ENCODE assay signal across 8 cellular contexts in the genomic region with DNA sequence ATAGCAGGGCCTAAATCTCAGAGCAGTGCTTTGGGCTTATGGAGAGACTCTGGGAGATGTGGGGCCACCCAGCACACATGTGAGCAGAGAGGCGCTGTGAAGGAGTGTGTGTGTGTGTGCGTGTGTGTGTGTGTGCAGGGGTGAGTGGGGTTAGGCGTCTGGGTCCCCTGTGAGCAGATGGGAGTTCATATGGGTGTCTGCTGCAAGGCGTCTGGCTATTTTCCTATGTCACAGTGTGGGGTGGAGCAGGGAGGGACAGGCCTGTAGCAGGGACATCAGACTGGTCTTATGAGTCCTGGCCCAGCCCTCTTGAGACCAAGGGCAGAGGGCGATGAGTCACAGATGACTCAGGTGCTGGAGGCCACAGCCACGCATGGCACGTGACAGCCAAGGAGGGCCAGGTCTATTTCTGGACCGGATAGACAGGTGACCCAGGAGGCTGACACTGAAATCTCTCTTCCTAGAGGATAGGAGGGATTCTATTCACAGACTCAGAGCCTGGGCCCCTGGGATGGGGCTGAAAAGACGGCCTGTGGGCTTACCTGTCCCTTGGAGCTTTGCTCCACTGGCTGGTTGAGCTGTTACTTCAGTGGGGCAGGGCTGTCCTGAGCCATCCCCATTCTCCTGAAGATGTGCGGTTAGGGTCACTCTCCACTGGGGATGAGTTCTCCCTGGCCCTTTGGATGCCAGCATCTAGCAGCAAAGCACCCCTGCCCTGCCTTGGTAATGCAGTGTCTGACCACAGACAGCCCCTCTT. TPM values are rescaled to one million over a fixed set of nuclear protein-coding genes. Genes with fewer than 3 reads are reported as not detected.
DNase-seq lines count a peak whose midpoint lies in the region; ATAC-seq and TF ChIP-seq lines count a peak whose summit lies in the region.

No MANE protein-coding gene starts in this region.

- H2AFZ ChIP-seq in GM23338 = no peak overlapping the region; the same call in 1 of the 2 replicates

- peaks cover 16% of the 10 kb centered on the region for H3K4me1 Mint-ChIP-seq in T-helper 2 cell treated with Interferon-gamma antibody and Interleukin-4, amounts not matched to agents 5 μg/mL and 100 μg/mL, for 36 hours (ENCODE audit: low read depth)
- H3K4me1 Mint-ChIP-seq in GM23338 = peaks cover 2% of the 10 kb centered on the region; the same call in 1 of the 3 replicates

- H3K9me3 ChIP-seq in KOPT-K1 (ENCODE audit: insufficient read depth, low read length, poor library complexity, severe bottlenecking) (no peaks in the 10 kb centered on the region), adrenal gland (replicated peaks in 1 of 3) (no peaks in the 10 kb centered on the region)

- ATAC-seq in HG02588 (IDR thresholded peaks at IDR 0.05; ENCODE audit: unreplicated experiment) (no peak), GM23338 (no peak)

- H3K36me3 ChIP-seq in KOPT-K1 (ENCODE audit: insufficient read depth, low read length) = no peaks in the 10 kb centered on the region
- no peaks in the 10 kb centered on the region for H3K36me3 ChIP-seq in adrenal gland (replicated peaks in 1 of 2)
- H3K36me3 ChIP-seq in GM23338 (ENCODE audit: insufficient read depth) = no peaks in the 10 kb centered on the region

- H3K4me3 ChIP-seq in adrenal gland (no peak overlapping the region), GM23338 (no peak overlapping the region)

- H3K27ac Mint-ChIP-seq in T-helper 2 cell treated with Interferon-gamma antibody and Interleukin-4, amounts not matched to agents 5 μg/mL and 100 μg/mL, for 36 hours = peak overlapping the region; percentile 83
- H3K27ac Mint-ChIP-seq in GM23338 = no peak overlapping the region

- no peak overlapping the region for H3K4me3 Mint-ChIP-seq in T-helper 2 cell treated with Interferon-gamma antibody and Interleukin-4, amounts not matched to agents 5 μg/mL and 100 μg/mL, for 36 hours
- H3K4me3 Mint-ChIP-seq in GM23338 = no peak overlapping the region

- no peak overlapping the region for H3K4me2 ChIP-seq in GM23338

- peak; percentile 25 for DNase-seq in T-helper 2 cell treated with Interferon-gamma antibody and Interleukin-4, amounts not matched to agents 5 μg/mL and 100 μg/mL, for 36 hours (ENCODE audit: low spot score)
- no peak for DNase-seq in T-helper 2 cell
- DNase-seq in adrenal gland = peak; percentile 92 to 98 (median 97)
- peak; percentile 48 for DNase-seq in left kidney (ENCODE audit: low read depth, low spot score)
- DNase-seq in GM23338 (ENCODE audit: low spot score) = no peak
- no peak for DNase-seq in cortex of kidney (lab: John Stamatoyannopoulos, UW)

- TF ChIP-seq CTCF in adrenal gland (IDR thresholded peaks at IDR 0.05) (no peak), GM23338 (conservative IDR thresholded peaks at IDR 0.05; ENCODE audit: low read depth in 2 of 2) (no peak)

- H4K20me1 ChIP-seq in GM23338 (replicated peaks; ENCODE audit: insufficient read depth) = no peaks in the 10 kb centered on the region

- no peaks in the 10 kb centered on the region for H3K36me3 Mint-ChIP-seq in T-helper 2 cell treated with Interferon-gamma antibody and Interleukin-4, amounts not matched to agents 5 μg/mL and 100 μg/mL, for 36 hours (ENCODE audit: low read depth)
- H3K36me3 Mint-ChIP-seq in GM23338 (ENCODE audit: low read depth) = no peaks in the 10 kb centered on the region

- no peaks in the 10 kb centered on the region for H3K79me2 ChIP-seq in GM23338 (replicated peaks; ENCODE audit: insufficient read depth)

- no peaks in the 10 kb centered on the region for H3K27me3 Mint-ChIP-seq in T-helper 2 cell treated with Interferon-gamma antibody and Interleukin-4, amounts not matched to agents 5 μg/mL and 100 μg/mL, for 36 hours (ENCODE audit: low read depth)
- H3K27me3 Mint-ChIP-seq in GM23338 (ENCODE audit: insufficient read depth, low read depth, poor library complexity) = peaks cover 7% of the 10 kb centered on the region

- H3K27ac ChIP-seq in KOPT-K1 (ENCODE audit: low read depth, low read length, poor library complexity, severe bottlenecking) (peak overlapping the region; percentile 75), adrenal gland (peak overlapping the region; percentile 45 to 81 (median 63)), GM23338 (ENCODE audit: low read depth) (no peak overlapping the region)

- H3K9me3 Mint-ChIP-seq in T-helper 2 cell treated with Interferon-gamma antibody and Interleukin-4, amounts not matched to agents 5 μg/mL and 100 μg/mL, for 36 hours = no peaks in the 10 kb centered on the region
- H3K9me3 Mint-ChIP-seq in GM23338 = no peaks in the 10 kb centered on the region

- intact Hi-C loops in adrenal gland (cut with DNase I) = no loop called here

- peaks cover 17 to 29% of the 10 kb centered on the region in 2 donors for H3K4me1 ChIP-seq in adrenal gland (replicated peaks in 1 of 2)
- no peaks in the 10 kb centered on the region for H3K4me1 ChIP-seq in GM23338 (ENCODE audit: insufficient read depth)

- no peaks in the 10 kb centered on the region for H3F3A ChIP-seq in GM23338 (replicated peaks; ENCODE audit: low read depth)

- TF ChIP-seq POLR2A in adrenal gland (IDR thresholded peaks at IDR 0.05) = peak in 1 of 2 donors; percentile 89

- H3K9me2 ChIP-seq in GM23338 (ENCODE audit: insufficient read depth) = no peaks in the 10 kb centered on the region

- WGBS in adrenal gland, 4 donors = 33 to 55% (median 47%) methylated on average over 6 to 10 of the region's 10 CpGs

- H3K27me3 ChIP-seq in adrenal gland = no peaks in the 10 kb centered on the region
- no peaks in the 10 kb centered on the region for H3K27me3 ChIP-seq in GM23338 (ENCODE audit: insufficient read depth)

TF ChIP-seq in GM23338, 12 proteins besides CTCF, POLR2A, EP300 and RAD21:
- TF ChIP-seq ZNF114 (CRISPR knock-in tag; IDR thresholded peaks at IDR 0.05) = no peak
- TF ChIP-seq, protein P1, sequence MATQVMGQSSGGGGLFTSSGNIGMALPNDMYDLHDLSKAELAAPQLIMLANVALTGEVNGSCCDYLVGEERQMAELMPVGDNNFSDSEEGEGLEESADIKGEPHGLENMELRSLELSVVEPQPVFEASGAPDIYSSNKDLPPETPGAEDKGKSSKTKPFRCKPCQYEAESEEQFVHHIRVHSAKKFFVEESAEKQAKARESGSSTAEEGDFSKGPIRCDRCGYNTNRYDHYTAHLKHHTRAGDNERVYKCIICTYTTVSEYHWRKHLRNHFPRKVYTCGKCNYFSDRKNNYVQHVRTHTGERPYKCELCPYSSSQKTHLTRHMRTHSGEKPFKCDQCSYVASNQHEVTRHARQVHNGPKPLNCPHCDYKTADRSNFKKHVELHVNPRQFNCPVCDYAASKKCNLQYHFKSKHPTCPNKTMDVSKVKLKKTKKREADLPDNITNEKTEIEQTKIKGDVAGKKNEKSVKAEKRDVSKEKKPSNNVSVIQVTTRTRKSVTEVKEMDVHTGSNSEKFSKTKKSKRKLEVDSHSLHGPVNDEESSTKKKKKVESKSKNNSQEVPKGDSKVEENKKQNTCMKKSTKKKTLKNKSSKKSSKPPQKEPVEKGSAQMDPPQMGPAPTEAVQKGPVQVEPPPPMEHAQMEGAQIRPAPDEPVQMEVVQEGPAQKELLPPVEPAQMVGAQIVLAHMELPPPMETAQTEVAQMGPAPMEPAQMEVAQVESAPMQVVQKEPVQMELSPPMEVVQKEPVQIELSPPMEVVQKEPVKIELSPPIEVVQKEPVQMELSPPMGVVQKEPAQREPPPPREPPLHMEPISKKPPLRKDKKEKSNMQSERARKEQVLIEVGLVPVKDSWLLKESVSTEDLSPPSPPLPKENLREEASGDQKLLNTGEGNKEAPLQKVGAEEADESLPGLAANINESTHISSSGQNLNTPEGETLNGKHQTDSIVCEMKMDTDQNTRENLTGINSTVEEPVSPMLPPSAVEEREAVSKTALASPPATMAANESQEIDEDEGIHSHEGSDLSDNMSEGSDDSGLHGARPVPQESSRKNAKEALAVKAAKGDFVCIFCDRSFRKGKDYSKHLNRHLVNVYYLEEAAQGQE (IDR thresholded peaks at IDR 0.05; ENCODE audit: unreplicated experiment) = no peak
- TF ChIP-seq EZH2phosphoT487 (IDR thresholded peaks at IDR 0.05; ENCODE audit: unreplicated experiment) = no peak

RNA-seq across cellular contexts. Expression of a gene that starts 28.9 kb away (rescaled TPM):
- 100 to 1,000 TPM in 3 of 8 donors, 10 to 100 TPM in 5; 31.5 to 343 (median 67.0) TPM for total RNA-seq in adrenal gland
- polyA plus RNA-seq in adrenal gland = 100 to 1,000 TPM in 2 of 3 donors, 10 to 100 TPM in 1; 89.5 to 146 (median 129) TPM
- total RNA-seq in GM23338 (2014; rRNA removed; shearing (Covaris generic)) = 55.9 and 61.1 TPM in 2 replicates
- polyA plus RNA-seq in GM23338 (2016; fragmentation: Nextera tagmentation; extraction: Ambion mirVana) = 10.9 and 13.3 TPM in 2 replicates

Comparison
In these comparisons a context has a peak if more than half of its experiments do, and no peak if none do; other contexts are left out.
1. DNase-seq: peak in T-helper 2 cell treated with Interferon-gamma antibody and Interleukin-4, amounts not matched to agents 5 μg/mL and 100 μg/mL, for 36 hours (single experiment), adrenal gland (7 of 7) and left kidney (single experiment); none in T-helper 2 cell (0 of 5), GM23338 (single experiment) and cortex of kidney (single experiment).